In genomic region chr21:46646541-46647154, GRCh38 we compare ENCODE assay signal across 30 cellular contexts. TPM values are rescaled to one million over a fixed set of nuclear protein-coding genes. Genes with fewer than 3 reads are reported as not detected.
DNase-seq lines count a peak whose midpoint lies in the region; ATAC-seq, FAIRE-seq and TF ChIP-seq lines count a peak whose summit lies in the region.
"Had no signal": no experiment of that assay in that cellular context is flagged by ENCODE, and none has a peak within 500 bp of the region (broad histone marks: within the 10 kb centered on the region; RNA-seq: fewer than 3 reads in every experiment).

No MANE protein-coding gene starts in this region.

- H3K36me3 ChIP-seq in CD8-positive, alpha-beta memory T cell (ENCODE audit: insufficient read depth, low read length) = peaks cover 70% of the 10 kb centered on the region
- H3K36me3 ChIP-seq in SK-N-MC (ENCODE audit: insufficient read depth, low read length) = peaks cover 78% of the 10 kb centered on the region
- peaks cover 44 to 50% of the 10 kb centered on the region in 2 experiments for H3K36me3 ChIP-seq in keratinocyte (ENCODE audit: control insufficient read depth in 2 of 2, extremely low read depth in 1 of 2, insufficient read depth in 2 of 2, low read length in 2 of 2)
- H3K36me3 ChIP-seq in uterus = no peaks in the 10 kb centered on the region
- H3K36me3 ChIP-seq: ovary had no signal

- CTCF ChIA-PET in activated CD4-positive, alpha-beta T cell treated with anti-CD3 and anti-CD28 coated beads for 36 hours (lab: Charles Lee) = interaction anchor here (1.1 kb wide), 1 partner anchor 21 kb away, joined by 4 read pairs; no protein-coding TSS in a partner anchor
- CTCF ChIA-PET in CD8-positive, alpha-beta memory T cell (lab: Charles Lee) = no interaction called here

- no peak overlapping the region for H3K4me3 ChIP-seq in CD8-positive, alpha-beta memory T cell (ENCODE audit: low read length)
- peak overlapping the region; percentile 11; the same call in 1 of the 2 replicates for H3K4me3 ChIP-seq in SK-N-MC
- no peak overlapping the region for H3K4me3 ChIP-seq in keratinocyte (ENCODE audit: control insufficient read depth in 2 of 3, extremely low read depth in 1 of 3, insufficient read depth in 2 of 3, low read depth in 1 of 3, low read length in 3 of 3)
- no peak overlapping the region for H3K4me3 ChIP-seq in uterus
- H3K4me3 ChIP-seq: ovary, PC-9, skin epidermis, stomach, thyroid gland had no signal

- H3K4me1 ChIP-seq in CD8-positive, alpha-beta memory T cell (ENCODE audit: insufficient read depth, low read length) = peaks cover 6% of the 10 kb centered on the region
- H3K4me1 ChIP-seq in keratinocyte (ENCODE audit: control insufficient read depth, extremely low read depth, insufficient read depth, low read length) = peaks cover 4% of the 10 kb centered on the region
- H3K4me1 ChIP-seq in uterus = no peaks in the 10 kb centered on the region
- H3K4me1 ChIP-seq: BE2C had no signal

- no peak for DNase-seq in activated CD4-positive, alpha-beta T cell treated with anti-CD3 and anti-CD28 coated beads for 36 hours
- DNase-seq in activated CD4-positive, alpha-beta T cell treated with anti-CD3 and anti-CD28 coated beads, Interleukin-2, amount 50 U/mL, for 4 hours = no peak
- DNase-seq in CD8-positive, alpha-beta memory T cell = no peak
- peak; percentile 55 for DNase-seq in SK-N-MC (ENCODE audit: low read depth, low spot score)
- no peak for DNase-seq in keratinocyte (ENCODE audit: low read depth, low spot score)
- DNase-seq in uterus = no peak
- DNase-seq in left lobe of liver (ENCODE audit: low spot score) = no peak
- DNase-seq: activated gamma-delta T cell, amniotic stem cell, BE2C, brain microvascular endothelial cell, COR-L47, glutamatergic neuron, GOT3, kidney, NCI-H1092, NCI-H1930, NCI-H446, ovary, PC-9, retina, Right ventricle myocardium superior, stomach, thyroid gland had no signal

- H3K4me1 Mint-ChIP-seq in activated CD4-positive, alpha-beta T cell treated with anti-CD3 and anti-CD28 coated beads for 36 hours = peaks cover 22% of the 10 kb centered on the region
- peaks cover 26 to 60% (median 35%) of the 10 kb centered on the region in 3 donors for H3K4me1 Mint-ChIP-seq in CD8-positive, alpha-beta memory T cell
- H3K4me1 Mint-ChIP-seq: mesothelial cell of epicardium had no signal

- no peak overlapping the region for H3K4me2 ChIP-seq in keratinocyte (ENCODE audit: control insufficient read depth, extremely low read depth, insufficient read depth, low read depth, low read length)
- H3K4me2 ChIP-seq: PC-9 had no signal

- intact Hi-C loops in activated CD4-positive, alpha-beta T cell treated with anti-CD3 and anti-CD28 coated beads for 36 hours (cut with DNase I, micrococcal nuclease) = no loop called here
- intact Hi-C loops in uterus (cut with DNase I; ENCODE audit: low total_unique reads) = no loop called here

- H3K4me3 Mint-ChIP-seq in activated CD4-positive, alpha-beta T cell treated with anti-CD3 and anti-CD28 coated beads for 36 hours = no peak overlapping the region
- H3K4me3 Mint-ChIP-seq in CD8-positive, alpha-beta memory T cell = no peak overlapping the region
- H3K4me3 Mint-ChIP-seq: mesothelial cell of epicardium had no signal

- ATAC-seq in activated CD4-positive, alpha-beta T cell treated with anti-CD3 and anti-CD28 coated beads for 36 hours = peak; percentile 58
- ATAC-seq in SK-N-SH treated with all-trans-retinoic acid at 6 μM for 48 hours (no peak), left lobe of liver (no peak)

- H3K27ac Mint-ChIP-seq in activated CD4-positive, alpha-beta T cell treated with anti-CD3 and anti-CD28 coated beads for 36 hours = peak overlapping the region; percentile 53
- H3K27ac Mint-ChIP-seq in CD8-positive, alpha-beta memory T cell = peak overlapping the region in 6 of 8 donors; percentile 12 to 56 (median 40)
- H3K27ac Mint-ChIP-seq: mesothelial cell of epicardium had no signal

- peaks cover 4% of the 10 kb centered on the region for H4K20me1 ChIP-seq in keratinocyte (ENCODE audit: control insufficient read depth, extremely low read depth, insufficient read depth, low read length)

- no peaks in the 10 kb centered on the region for H3K9me3 ChIP-seq in CD8-positive, alpha-beta memory T cell (ENCODE audit: low read length)
- no peaks in the 10 kb centered on the region for H3K9me3 ChIP-seq in SK-N-MC (ENCODE audit: low read depth, low read length)
- H3K9me3 ChIP-seq in keratinocyte (ENCODE audit: control insufficient read depth, low read depth, low read length) = no peaks in the 10 kb centered on the region
- H3K9me3 ChIP-seq in uterus = no peaks in the 10 kb centered on the region
- H3K9me3 ChIP-seq: BE2C, ovary, stomach, thyroid gland had no signal

- dilution Hi-C loops in keratinocyte (cut with MboI; ENCODE audit: extremely low pct_ligation_motif_present, low sequenced_read_pairs) = no loop called here

- peaks cover 2% of the 10 kb centered on the region for H3K9me1 ChIP-seq in keratinocyte (ENCODE audit: control insufficient read depth, extremely low read depth, insufficient read depth, low read length)

- FAIRE-seq in keratinocyte (lab: Jason Lieb, UNC) = peak; percentile 39
- FAIRE-seq: G401.6 had no signal

- H3K27me3 ChIP-seq in CD8-positive, alpha-beta memory T cell (ENCODE audit: insufficient read depth, low read length, poor library complexity, severe bottlenecking) = no peaks in the 10 kb centered on the region
- H3K27me3 ChIP-seq in keratinocyte (ENCODE audit: control insufficient read depth, extremely low read depth, insufficient read depth, low read length) (no peaks in the 10 kb centered on the region), uterus (no peaks in the 10 kb centered on the region)
- H3K27me3 ChIP-seq: BE2C, brain microvascular endothelial cell, ovary, stomach, thyroid gland had no signal

- no peak overlapping the region for H3K9ac ChIP-seq in SK-N-MC (ENCODE audit: insufficient read length)
- H3K9ac ChIP-seq in keratinocyte (ENCODE audit: control insufficient read depth, extremely low read depth, insufficient read depth, low read length) = no peak overlapping the region

- no peaks in the 10 kb centered on the region for H3K27me3 Mint-ChIP-seq in activated CD4-positive, alpha-beta T cell treated with anti-CD3 and anti-CD28 coated beads for 36 hours
- no peaks in the 10 kb centered on the region for H3K27me3 Mint-ChIP-seq in CD8-positive, alpha-beta memory T cell

- H3K9me3 Mint-ChIP-seq in activated CD4-positive, alpha-beta T cell treated with anti-CD3 and anti-CD28 coated beads for 36 hours (ENCODE audit: low read depth) = no peaks in the 10 kb centered on the region
- no peaks in the 10 kb centered on the region for H3K9me3 Mint-ChIP-seq in CD8-positive, alpha-beta memory T cell
- H3K9me3 Mint-ChIP-seq: mesothelial cell of epicardium had no signal

- H2AFZ ChIP-seq in keratinocyte (ENCODE audit: control insufficient read depth, low read length) = no peak overlapping the region
- H2AFZ ChIP-seq: PC-9 had no signal

- peaks cover 30% of the 10 kb centered on the region for H3K79me2 ChIP-seq in keratinocyte (ENCODE audit: control insufficient read depth, insufficient read depth, low read length)

- no peak for TF ChIP-seq POLR2A in uterus (IDR thresholded peaks at IDR 0.05)

- H3K36me3 Mint-ChIP-seq in activated CD4-positive, alpha-beta T cell treated with anti-CD3 and anti-CD28 coated beads for 36 hours (ENCODE audit: low read depth) = peaks cover 77% of the 10 kb centered on the region
- peaks cover 23 to 94% (median 31%) of the 10 kb centered on the region in 3 donors for H3K36me3 Mint-ChIP-seq in CD8-positive, alpha-beta memory T cell

- H3K27ac ChIP-seq in CD8-positive, alpha-beta memory T cell (ENCODE audit: low read depth, low read length) = no peak overlapping the region
- H3K27ac ChIP-seq in SK-N-MC = peak overlapping the region; percentile 78
- no peak overlapping the region for H3K27ac ChIP-seq in keratinocyte (ENCODE audit: control insufficient read depth, insufficient read depth, low read length)
- H3K27ac ChIP-seq in uterus = no peak overlapping the region
- H3K27ac ChIP-seq: brain microvascular endothelial cell, epithelial cell of prostate, ovary, PC-9, skin epidermis, stomach, thyroid gland had no signal

- POLR2A ChIA-PET in activated CD4-positive, alpha-beta T cell treated with anti-CD3 and anti-CD28 coated beads for 36 hours (lab: Charles Lee) = interaction anchor here (0.5 to 0.7 kb wide), 2 partner anchors 9 to 287 kb away, joined by 3 read pairs; no protein-coding TSS in a partner anchor
- POLR2A ChIA-PET in CD8-positive, alpha-beta memory T cell (lab: Charles Lee) = interaction anchor here (0.6 kb wide), 1 partner anchor 258 kb away, joined by 3 read pairs; no protein-coding TSS in a partner anchor

- TF ChIP-seq CTCF in keratinocyte (optimal IDR thresholded peaks at IDR 0.05 in 1 of 3, IDR thresholded peaks at IDR 0.05 in 1 of 3, conservative IDR thresholded peaks at IDR 0.05 in 1 of 3; ENCODE audit: extremely low read depth in 1 of 3, insufficient read depth in 2 of 3, low read length in 3 of 3) = no peak
- TF ChIP-seq CTCF in uterus (IDR thresholded peaks at IDR 0.05) = no peak

RNA-seq across cellular contexts. Expression of gene PRMT2, which starts 11.2 kb away (rescaled TPM):
- total RNA-seq in activated CD4-positive, alpha-beta T cell treated with anti-CD3 and anti-CD28 coated beads for 36 hours = 10 to 100 TPM; 60.9 to 74.1 TPM
- 10 to 100 TPM; 69.8 to 71.6 TPM for total RNA-seq in CD8-positive, alpha-beta memory T cell
- 287 TPM for polyA plus RNA-seq in CD8-positive, alpha-beta memory T cell
- polyA plus RNA-seq in keratinocyte = 97.3 to 124 TPM (median 115 TPM) in 3 replicates
- 80.2 TPM for polyA plus RNA-seq in keratinocyte (2011; ENCODE audit: low read depth)
- 84.1 and 131 TPM in 2 replicates for polyA plus RNA-seq in keratinocyte (2011; cell fraction: cytosol; rRNA removed)
- 97.5 and 103 TPM in 2 replicates for polyA plus RNA-seq in keratinocyte (2011; cell fraction: nucleus; rRNA removed)
- 58.7 and 113 TPM in 2 replicates for polyA plus RNA-seq in keratinocyte (2012; ENCODE audit: low replicate concordance)
- polyA minus RNA-seq in keratinocyte = 72.7 to 98.4 TPM (median 93.8 TPM) in 3 replicates
- 74.4 TPM for polyA minus RNA-seq in keratinocyte (2011; cell fraction: cytosol; rRNA and poly(A)+ RNA removed)
- polyA minus RNA-seq in keratinocyte (2011; cell fraction: nucleus; rRNA and poly(A)+ RNA removed) = 32.7 and 42.4 TPM in 2 replicates
- total RNA-seq in uterus = 100 to 1,000 TPM in 1 of 4 donors, 10 to 100 TPM in 3; 45.6 to 171 (median 76.4) TPM
- total RNA-seq in left lobe of liver = 15.3 TPM

RNA-seq across cellular contexts. Expression of gene S100B, which starts 41.8 kb away (rescaled TPM):
- not detected for total RNA-seq in activated CD4-positive, alpha-beta T cell treated with anti-CD3 and anti-CD28 coated beads for 36 hours
- total RNA-seq in CD8-positive, alpha-beta memory T cell = 1 to 10 TPM in 1 of 2 experiments, under 1 TPM in 1; 0.91 to 1.4 TPM
- 24.1 TPM for polyA plus RNA-seq in CD8-positive, alpha-beta memory T cell
- polyA plus RNA-seq in keratinocyte = not detected in 3 replicates
- not detected for polyA plus RNA-seq in keratinocyte (2011; ENCODE audit: low read depth)
- 0.21 and 0.33 TPM in 2 replicates for polyA plus RNA-seq in keratinocyte (2011; cell fraction: cytosol; rRNA removed)
- not detected in 2 replicates for polyA plus RNA-seq in keratinocyte (2011; cell fraction: nucleus; rRNA removed)
- not detected in 2 replicates for polyA plus RNA-seq in keratinocyte (2012; ENCODE audit: low replicate concordance)
- not detected in 3 replicates for polyA minus RNA-seq in keratinocyte
- polyA minus RNA-seq in keratinocyte (2011; cell fraction: cytosol; rRNA and poly(A)+ RNA removed) = not detected
- not detected in 2 replicates for polyA minus RNA-seq in keratinocyte (2011; cell fraction: nucleus; rRNA and poly(A)+ RNA removed)
- 10 to 100 TPM in 1 of 4 donors, 1 to 10 TPM in 1, not detected in 2; 1.8 to 18.2 TPM for total RNA-seq in uterus
- total RNA-seq in left lobe of liver = not detected
- total RNA-seq: HT-29, PC-9 had no signal
